8 cellular contexts compared by ENCODE assay signal in genomic region chr2:9003616-9004337, GRCh38. TPM values are rescaled to one million over a fixed set of nuclear protein-coding genes. Genes with fewer than 3 reads are reported as not detected.
DNase-seq lines count a peak whose midpoint lies in the region; ATAC-seq and TF ChIP-seq lines count a peak whose summit lies in the region.

TSS of gene MBOAT2 (minus strand) at chr2:9003684. CDS start at chr2:9003614, 70 bp downstream.

- H3K27me3 Mint-ChIP-seq in activated CD8-positive, alpha-beta T cell treated with anti-CD3 and anti-CD28 coated beads, Interleukin-2, amount 10 ng/mL, durations not matched to agents 7 days and 5 days (ENCODE audit: low read depth) = peaks cover 16% of the 10 kb centered on the region

- H3K4me1 ChIP-seq in BE2C (peaks cover 11% of the 10 kb centered on the region), lung (ENCODE audit: control insufficient read depth in 2 of 2, insufficient read depth in 2 of 2, low read length in 2 of 2) (peaks cover 2 to 3% of the 10 kb centered on the region in 2 donors)

- peak within 1 kb of the TSS; percentile 71 for H3K4me3 ChIP-seq in BE2C (ENCODE audit: low read depth, low read length)
- H3K4me3 ChIP-seq in lung = peak within 1 kb of the TSS; percentile 96

- H3K9me3 ChIP-seq in BE2C (no peaks in the 10 kb centered on the region), lung (ENCODE audit: control insufficient read depth in 2 of 2, insufficient read depth in 1 of 2, low read length in 1 of 2) (no peaks in the 10 kb centered on the region)

- peak within 1 kb of the TSS; percentile 26 for H3K27ac Mint-ChIP-seq in activated CD8-positive, alpha-beta T cell treated with anti-CD3 and anti-CD28 coated beads, Interleukin-2, amount 10 ng/mL, durations not matched to agents 7 days and 5 days

- no peaks in the 10 kb centered on the region for H3K27me3 ChIP-seq in BE2C
- H3K27me3 ChIP-seq in lung (ENCODE audit: control insufficient read depth, insufficient read depth) = no peaks in the 10 kb centered on the region

- DNase-seq in BE2C = peak; percentile 97
- peak; percentile 67 for DNase-seq in GM19240 (ENCODE audit: insufficient read length, low spot score)
- DNase-seq in NCI-H69 (lab: John Stamatoyannopoulos, UW) = peak; percentile 95
- DNase-seq in activated CD8-positive, alpha-beta T cell treated with anti-CD3 and anti-CD28 coated beads, Interleukin-2, amount 10 ng/mL, durations not matched to agents 7 days and 5 days = peak; percentile 79
- DNase-seq in effector CD4-positive, alpha-beta T cell = peak; percentile 63
- peak; percentile 88 for DNase-seq in lung (ENCODE audit: low spot score)
- peak; percentile 57 to 76 for DNase-seq in stimulated activated CD4-positive, alpha-beta T cell treated with anti-CD3 and anti-CD28 coated beads, Interleukin-4, amount 100 ng/mL, for 48 hours (ENCODE audit: low read depth in 2 of 2)

- H3K36me3 ChIP-seq in BE2C (no peaks in the 10 kb centered on the region; the same call in 1 of the 2 replicates), lung (ENCODE audit: control insufficient read depth in 2 of 2, insufficient read depth in 2 of 2, low read length in 2 of 2) (no peaks in the 10 kb centered on the region)

- no peaks in the 10 kb centered on the region for H3K9me3 Mint-ChIP-seq in activated CD8-positive, alpha-beta T cell treated with anti-CD3 and anti-CD28 coated beads, Interleukin-2, amount 10 ng/mL, durations not matched to agents 7 days and 5 days (ENCODE audit: insufficient read depth)

- CTCF ChIA-PET in activated CD8-positive, alpha-beta T cell treated with anti-CD3 and anti-CD28 coated beads, Interleukin-2, amount 10 ng/mL, durations not matched to agents 7 days and 5 days (lab: Charles Lee) = interaction anchor here (0.8 to 0.9 kb wide), 2 partner anchors 12 to 15 kb away, joined by 3 to 4 read pairs; no protein-coding TSS in a partner anchor

- TF ChIP-seq CTCF in BE2C (IDR thresholded peaks at IDR 0.05; ENCODE audit: low read depth, low read length) = no peak
- TF ChIP-seq CTCF in lung (IDR thresholded peaks at IDR 0.05; ENCODE audit: control extremely low read depth, extremely low read depth) = no peak

- H3K27ac ChIP-seq in lung (ENCODE audit: low read depth in 1 of 2, low read length in 1 of 2) = peak within 1 kb of the TSS; percentile 73 to 97

- H3K4me1 Mint-ChIP-seq in activated CD8-positive, alpha-beta T cell treated with anti-CD3 and anti-CD28 coated beads, Interleukin-2, amount 10 ng/mL, durations not matched to agents 7 days and 5 days (ENCODE audit: low read depth) = peaks cover 22% of the 10 kb centered on the region

- WGBS in lung, 2 donors = 0 to 1% methylated on average over 41 to 104 of the region's 104 CpGs

- H3K36me3 Mint-ChIP-seq in activated CD8-positive, alpha-beta T cell treated with anti-CD3 and anti-CD28 coated beads, Interleukin-2, amount 10 ng/mL, durations not matched to agents 7 days and 5 days (ENCODE audit: low read depth) = peaks cover 2% of the 10 kb centered on the region

- POLR2A ChIA-PET in activated CD8-positive, alpha-beta T cell treated with anti-CD3 and anti-CD28 coated beads, Interleukin-2, amount 10 ng/mL, durations not matched to agents 7 days and 5 days (lab: Charles Lee) = interaction anchor here (0.6 kb wide), 1 partner anchor 14 kb away, joined by 4 read pairs; no protein-coding TSS in a partner anchor

- ATAC-seq in HG03442 (IDR thresholded peaks at IDR 0.05; ENCODE audit: unreplicated experiment) (peak; percentile 88), lung (ENCODE audit: insufficient read depth, low FRiP score) (peak; percentile 95)
- peak; percentile 94 for ATAC-seq in activated CD8-positive, alpha-beta T cell treated with anti-CD3 and anti-CD28 coated beads, Interleukin-2, amount 10 ng/mL, durations not matched to agents 7 days and 5 days

- peak within 1 kb of the TSS; percentile 71 for H3K4me3 Mint-ChIP-seq in activated CD8-positive, alpha-beta T cell treated with anti-CD3 and anti-CD28 coated beads, Interleukin-2, amount 10 ng/mL, durations not matched to agents 7 days and 5 days

RNA-seq across cellular contexts. Expression of gene MBOAT2, which starts in this region (rescaled TPM):
- polyA plus RNA-seq in BE2C (2012; ENCODE audit: insufficient read depth, insufficient read length, low read depth) = 14.1 TPM
- 1 to 10 TPM; 6.3 to 6.5 TPM for total RNA-seq in activated CD8-positive, alpha-beta T cell treated with anti-CD3 and anti-CD28 coated beads, Interleukin-2, amount 10 ng/mL, durations not matched to agents 7 days and 5 days
- 10 to 100 TPM; 23.0 to 72.9 TPM for total RNA-seq in lung
- polyA plus RNA-seq in lung = 10 to 100 TPM in 1 of 2 donors, 1 to 10 TPM in 1; 9.0 to 10.5 TPM

Comparison
In these comparisons a context has a peak if more than half of its experiments do, and no peak if none do; other contexts are left out.
1. Peak in every context shown above with its lines: DNase-seq, ATAC-seq, H3K4me3 ChIP-seq and H3K27ac ChIP-seq.